Comparison of ENCODE assay signal across 14 cellular contexts in the genomic region with DNA sequence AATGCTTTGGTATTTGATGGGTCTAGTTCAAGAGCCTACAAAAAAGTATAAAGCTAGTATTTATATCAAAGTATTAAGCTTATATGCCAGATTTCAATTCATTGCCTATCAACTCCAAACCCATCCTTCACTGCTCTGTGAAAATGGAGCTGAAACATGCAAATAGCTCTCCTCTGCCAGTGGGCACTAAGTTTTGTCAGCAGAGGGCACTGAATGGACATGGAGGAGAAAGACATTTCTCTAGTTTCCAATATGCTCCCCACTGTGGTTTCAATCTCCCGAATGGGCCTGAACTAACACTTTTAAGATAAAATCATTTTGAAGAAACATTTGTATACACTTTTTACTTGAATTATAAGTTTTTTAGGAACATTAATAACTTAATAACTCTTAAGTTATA. TPM values are rescaled to one million over a fixed set of nuclear protein-coding genes. Genes with fewer than 3 reads are reported as not detected.
DNase-seq lines count a peak whose midpoint lies in the region; ATAC-seq and TF ChIP-seq lines count a peak whose summit lies in the region.
"Had no signal": no experiment of that assay in that cellular context is flagged by ENCODE, and none has a peak within 500 bp of the region (broad histone marks: within the 10 kb centered on the region; RNA-seq: fewer than 3 reads in every experiment).

No MANE protein-coding gene starts in this region.

- TF ChIP-seq CTCF in AG04449 (IDR thresholded peaks at IDR 0.05; ENCODE audit: insufficient read depth, low read length, missing control alignments) (peak; percentile 39), GM10266 (IDR thresholded peaks at IDR 0.05; ENCODE audit: control insufficient read depth, insufficient read depth, low read depth, missing control alignments) (peak; percentile 22), fibroblast of pulmonary artery (IDR thresholded peaks at IDR 0.05; ENCODE audit: low read length, missing control alignments) (peak; percentile 29)

- POLR2A ChIA-PET in AG04449 (lab: Yijun Ruan, JAX) = no interaction called here

- CTCF ChIA-PET in AG04449 (lab: Yijun Ruan, JAX) = interaction anchor here (0.8 to 4.0 kb wide), 16 partner anchors 9 to 745 kb away, joined by 3 to 32 read pairs (median 4); no protein-coding TSS in a partner anchor

- H3K4me3 ChIP-seq in AG04449 (ENCODE audit: low read depth, low read length) (no peak overlapping the region), fibroblast of pulmonary artery (replicated peaks; ENCODE audit: low read depth, low read length) (no peak overlapping the region)
- H3K4me3 ChIP-seq: tibial artery had no signal

- ATAC-seq in GM19452 (IDR thresholded peaks at IDR 0.05; ENCODE audit: unreplicated experiment) = no peak
- no peak for ATAC-seq in GM19467 (IDR thresholded peaks at IDR 0.05; ENCODE audit: unreplicated experiment)
- ATAC-seq in HG02571 (IDR thresholded peaks at IDR 0.05; ENCODE audit: unreplicated experiment) = no peak

- no peak for DNase-seq in AG04449 (ENCODE audit: low read depth, low spot score)
- DNase-seq in GM10266 (ENCODE audit: extremely low spot score) = no peak
- DNase-seq in SK-MEL-5 (ENCODE audit: low read depth, low spot score) = peak; percentile 43
- peak; percentile 29 for DNase-seq in fibroblast of pulmonary artery (ENCODE audit: low read depth)
- DNase-seq in T-helper 1 cell = no peak
- DNase-seq: activated T-cell treated with anti-CD3 and anti-CD28 coated beads, Interleukin-2, amount 50 U/mL, for 1 hour; COR-L47; kidney glomerular epithelial cell; NCI-H510A treated with DMSO at 0.1 percent for 48 hours; T1000; tibial artery had no signal

- in situ Hi-C loops in SK-MEL-5 (cut with HindIII; ENCODE audit: low pct_unique_long_range_greater_than_20kb, low sequenced_read_pairs) = no loop called here

RNA-seq across cellular contexts. Expression of a gene that starts 12.4 kb away (rescaled TPM):
- 43.2 and 50.8 TPM in 2 replicates for total RNA-seq in SK-MEL-5 (2014; rRNA removed; shearing (Covaris generic))
- polyA plus RNA-seq in SK-MEL-5 (2015; cell fraction: cytosol; rRNA removed) = 44.7 and 59.6 TPM in 2 replicates
- polyA plus RNA-seq in SK-MEL-5 (2015; cell fraction: nucleus; rRNA removed) = 27.1 and 34.0 TPM in 2 replicates

RNA-seq across cellular contexts. Expression of a gene that starts 38.7 kb away (rescaled TPM):
- total RNA-seq in SK-MEL-5 (2014; rRNA removed; shearing (Covaris generic)) = 14.5 and 16.4 TPM in 2 replicates
- polyA plus RNA-seq in SK-MEL-5 (2015; cell fraction: cytosol; rRNA removed) = 14.1 and 17.2 TPM in 2 replicates
- 11.1 and 17.2 TPM in 2 replicates for polyA plus RNA-seq in SK-MEL-5 (2015; cell fraction: nucleus; rRNA removed)

RNA-seq across cellular contexts. Expression of a gene that starts 39.1 kb away (rescaled TPM):
- 9.8 and 11.9 TPM in 2 replicates for total RNA-seq in SK-MEL-5 (2014; rRNA removed; shearing (Covaris generic))
- 11.2 and 15.3 TPM in 2 replicates for polyA plus RNA-seq in SK-MEL-5 (2015; cell fraction: cytosol; rRNA removed)
- polyA plus RNA-seq in SK-MEL-5 (2015; cell fraction: nucleus; rRNA removed) = 8.6 and 12.4 TPM in 2 replicates

RNA-seq across cellular contexts. Expression of a gene that starts 58.0 kb away (rescaled TPM):
- total RNA-seq in SK-MEL-5 (2014; rRNA removed; shearing (Covaris generic)) = 39.7 and 42.9 TPM in 2 replicates
- 13.5 and 21.3 TPM in 2 replicates for polyA plus RNA-seq in SK-MEL-5 (2015; cell fraction: cytosol; rRNA removed)
- polyA plus RNA-seq in SK-MEL-5 (2015; cell fraction: nucleus; rRNA removed) = 15.8 and 19.6 TPM in 2 replicates

Comparison
In these comparisons a context has a peak if more than half of its experiments do, and no peak if none do; other contexts are left out.
1. DNase-seq: peak in SK-MEL-5 (single experiment) and fibroblast of pulmonary artery (single experiment); none in AG04449 (single experiment), GM10266 (single experiment) and T-helper 1 cell (0 of 5).
2. Peak in every context shown above with its lines, with median percentiles within 50 percentile points of each other: CTCF ChIP-seq.